1 cellular context compared by ENCODE assay signal in the genomic region with DNA sequence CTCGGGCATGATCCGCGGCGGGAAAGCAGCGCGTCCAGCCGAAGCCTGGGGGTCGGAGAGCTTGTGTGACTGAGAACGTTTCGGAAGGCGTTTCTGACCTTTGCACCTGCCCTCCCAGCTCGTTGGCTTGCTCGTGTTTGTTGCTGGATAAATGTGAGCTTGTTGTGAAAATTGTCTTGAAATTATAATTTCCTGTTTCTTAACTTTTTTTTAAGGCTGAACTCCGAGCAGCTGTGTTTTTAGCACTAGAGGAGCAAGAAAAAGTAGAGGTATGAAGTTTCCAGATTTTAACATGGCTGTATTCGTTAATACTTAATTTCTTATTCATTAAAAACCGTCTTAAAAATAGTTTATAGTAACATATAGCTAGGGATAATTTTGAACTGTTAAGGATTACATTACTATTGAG.
TF ChIP-seq lines count a peak whose summit lies in the region.

No MANE protein-coding gene starts in this region.

TF ChIP-seq in HepG2, 621 proteins besides CTCF, POLR2A, EP300 and RAD21 (continued from another document and continues in another):
- TF ChIP-seq, protein P1, sequence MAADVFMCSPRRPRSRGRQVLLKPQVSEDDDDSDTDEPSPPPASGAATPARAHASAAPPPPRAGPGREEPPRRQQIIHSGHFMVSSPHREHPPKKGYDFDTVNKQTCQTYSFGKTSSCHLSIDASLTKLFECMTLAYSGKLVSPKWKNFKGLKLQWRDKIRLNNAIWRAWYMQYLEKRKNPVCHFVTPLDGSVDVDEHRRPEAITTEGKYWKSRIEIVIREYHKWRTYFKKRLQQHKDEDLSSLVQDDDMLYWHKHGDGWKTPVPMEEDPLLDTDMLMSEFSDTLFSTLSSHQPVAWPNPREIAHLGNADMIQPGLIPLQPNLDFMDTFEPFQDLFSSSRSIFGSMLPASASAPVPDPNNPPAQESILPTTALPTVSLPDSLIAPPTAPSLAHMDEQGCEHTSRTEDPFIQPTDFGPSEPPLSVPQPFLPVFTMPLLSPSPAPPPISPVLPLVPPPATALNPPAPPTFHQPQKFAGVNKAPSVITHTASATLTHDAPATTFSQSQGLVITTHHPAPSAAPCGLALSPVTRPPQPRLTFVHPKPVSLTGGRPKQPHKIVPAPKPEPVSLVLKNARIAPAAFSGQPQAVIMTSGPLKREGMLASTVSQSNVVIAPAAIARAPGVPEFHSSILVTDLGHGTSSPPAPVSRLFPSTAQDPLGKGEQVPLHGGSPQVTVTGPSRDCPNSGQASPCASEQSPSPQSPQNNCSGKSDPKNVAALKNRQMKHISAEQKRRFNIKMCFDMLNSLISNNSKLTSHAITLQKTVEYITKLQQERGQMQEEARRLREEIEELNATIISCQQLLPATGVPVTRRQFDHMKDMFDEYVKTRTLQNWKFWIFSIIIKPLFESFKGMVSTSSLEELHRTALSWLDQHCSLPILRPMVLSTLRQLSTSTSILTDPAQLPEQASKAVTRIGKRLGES (CRISPR knock-in tag; IDR thresholded peaks at IDR 0.05; ENCODE audit: borderline replicate concordance), result no peak
- TF ChIP-seq ZNF775 (CRISPR knock-in tag; IDR thresholded peaks at IDR 0.05; ENCODE audit: borderline replicate concordance) (no peak), SRSF1 (optimal IDR thresholded peaks at IDR 0.05; ENCODE audit: low read depth, low read length) (no peak), ZNF136 (CRISPR knock-in tag; IDR thresholded peaks at IDR 0.05; ENCODE audit: low read depth) (no peak), HNF4A (CRISPR knock-in tag; IDR thresholded peaks at IDR 0.05) (peak; percentile 83), ELF1 (CRISPR knock-in tag; IDR thresholded peaks at IDR 0.05) (no peak), ZNF451 (CRISPR knock-in tag; IDR thresholded peaks at IDR 0.05) (no peak), KDM1A (CRISPR knock-in tag; IDR thresholded peaks at IDR 0.05) (no peak), NR2C2 (CRISPR knock-in tag; IDR thresholded peaks at IDR 0.05; ENCODE audit: borderline replicate concordance) (no peak; the same call in 1 of the 2 replicates), MTF2 (CRISPR knock-in tag; IDR thresholded peaks at IDR 0.05; ENCODE audit: borderline replicate concordance) (no peak), PRPF4 (IDR thresholded peaks at IDR 0.05; ENCODE audit: low read depth, low read length, poor library complexity, severe bottlenecking) (no peak), JUNB (CRISPR knock-in tag; IDR thresholded peaks at IDR 0.05; ENCODE audit: borderline replicate concordance) (no peak), CBX5 (CRISPR knock-in tag; IDR thresholded peaks at IDR 0.05; ENCODE audit: borderline replicate concordance) (no peak), RAD51 (IDR thresholded peaks at IDR 0.05; ENCODE audit: borderline replicate concordance) (no peak), TAF1 (CRISPR knock-in tag; IDR thresholded peaks at IDR 0.05) (no peak), ZFP37 (CRISPR knock-in tag; IDR thresholded peaks at IDR 0.05; ENCODE audit: borderline replicate concordance) (no peak), ZFP1 (CRISPR knock-in tag; IDR thresholded peaks at IDR 0.05) (no peak), ETV6 (CRISPR knock-in tag; conservative IDR thresholded peaks at IDR 0.05) (no peak), ZNF333 (CRISPR knock-in tag; IDR thresholded peaks at IDR 0.05; ENCODE audit: borderline replicate concordance) (no peak), ZNF83 (CRISPR knock-in tag; IDR thresholded peaks at IDR 0.05; ENCODE audit: borderline replicate concordance) (no peak), ZNF878 (CRISPR knock-in tag; IDR thresholded peaks at IDR 0.05) (no peak), KDM6A (CRISPR knock-in tag; IDR thresholded peaks at IDR 0.05; ENCODE audit: low read depth) (no peak), ZNF562 (CRISPR knock-in tag; IDR thresholded peaks at IDR 0.05; ENCODE audit: borderline replicate concordance) (no peak), SIN3A (IDR thresholded peaks at IDR 0.05; ENCODE audit: borderline replicate concordance, low read depth, low read length) (no peak; the same call in 1 of the 2 replicates), ZNF782 (CRISPR knock-in tag; IDR thresholded peaks at IDR 0.05; ENCODE audit: borderline replicate concordance) (no peak), ZSCAN12 (CRISPR knock-in tag; IDR thresholded peaks at IDR 0.05) (no peak)
- TF ChIP-seq, protein P2, sequence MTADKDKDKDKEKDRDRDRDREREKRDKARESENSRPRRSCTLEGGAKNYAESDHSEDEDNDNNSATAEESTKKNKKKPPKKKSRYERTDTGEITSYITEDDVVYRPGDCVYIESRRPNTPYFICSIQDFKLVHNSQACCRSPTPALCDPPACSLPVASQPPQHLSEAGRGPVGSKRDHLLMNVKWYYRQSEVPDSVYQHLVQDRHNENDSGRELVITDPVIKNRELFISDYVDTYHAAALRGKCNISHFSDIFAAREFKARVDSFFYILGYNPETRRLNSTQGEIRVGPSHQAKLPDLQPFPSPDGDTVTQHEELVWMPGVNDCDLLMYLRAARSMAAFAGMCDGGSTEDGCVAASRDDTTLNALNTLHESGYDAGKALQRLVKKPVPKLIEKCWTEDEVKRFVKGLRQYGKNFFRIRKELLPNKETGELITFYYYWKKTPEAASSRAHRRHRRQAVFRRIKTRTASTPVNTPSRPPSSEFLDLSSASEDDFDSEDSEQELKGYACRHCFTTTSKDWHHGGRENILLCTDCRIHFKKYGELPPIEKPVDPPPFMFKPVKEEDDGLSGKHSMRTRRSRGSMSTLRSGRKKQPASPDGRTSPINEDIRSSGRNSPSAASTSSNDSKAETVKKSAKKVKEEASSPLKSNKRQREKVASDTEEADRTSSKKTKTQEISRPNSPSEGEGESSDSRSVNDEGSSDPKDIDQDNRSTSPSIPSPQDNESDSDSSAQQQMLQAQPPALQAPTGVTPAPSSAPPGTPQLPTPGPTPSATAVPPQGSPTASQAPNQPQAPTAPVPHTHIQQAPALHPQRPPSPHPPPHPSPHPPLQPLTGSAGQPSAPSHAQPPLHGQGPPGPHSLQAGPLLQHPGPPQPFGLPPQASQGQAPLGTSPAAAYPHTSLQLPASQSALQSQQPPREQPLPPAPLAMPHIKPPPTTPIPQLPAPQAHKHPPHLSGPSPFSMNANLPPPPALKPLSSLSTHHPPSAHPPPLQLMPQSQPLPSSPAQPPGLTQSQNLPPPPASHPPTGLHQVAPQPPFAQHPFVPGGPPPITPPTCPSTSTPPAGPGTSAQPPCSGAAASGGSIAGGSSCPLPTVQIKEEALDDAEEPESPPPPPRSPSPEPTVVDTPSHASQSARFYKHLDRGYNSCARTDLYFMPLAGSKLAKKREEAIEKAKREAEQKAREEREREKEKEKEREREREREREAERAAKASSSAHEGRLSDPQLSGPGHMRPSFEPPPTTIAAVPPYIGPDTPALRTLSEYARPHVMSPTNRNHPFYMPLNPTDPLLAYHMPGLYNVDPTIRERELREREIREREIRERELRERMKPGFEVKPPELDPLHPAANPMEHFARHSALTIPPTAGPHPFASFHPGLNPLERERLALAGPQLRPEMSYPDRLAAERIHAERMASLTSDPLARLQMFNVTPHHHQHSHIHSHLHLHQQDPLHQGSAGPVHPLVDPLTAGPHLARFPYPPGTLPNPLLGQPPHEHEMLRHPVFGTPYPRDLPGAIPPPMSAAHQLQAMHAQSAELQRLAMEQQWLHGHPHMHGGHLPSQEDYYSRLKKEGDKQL (CRISPR knock-in tag; IDR thresholded peaks at IDR 0.05; ENCODE audit: low read depth), result no peak
- TF ChIP-seq, protein P3, sequence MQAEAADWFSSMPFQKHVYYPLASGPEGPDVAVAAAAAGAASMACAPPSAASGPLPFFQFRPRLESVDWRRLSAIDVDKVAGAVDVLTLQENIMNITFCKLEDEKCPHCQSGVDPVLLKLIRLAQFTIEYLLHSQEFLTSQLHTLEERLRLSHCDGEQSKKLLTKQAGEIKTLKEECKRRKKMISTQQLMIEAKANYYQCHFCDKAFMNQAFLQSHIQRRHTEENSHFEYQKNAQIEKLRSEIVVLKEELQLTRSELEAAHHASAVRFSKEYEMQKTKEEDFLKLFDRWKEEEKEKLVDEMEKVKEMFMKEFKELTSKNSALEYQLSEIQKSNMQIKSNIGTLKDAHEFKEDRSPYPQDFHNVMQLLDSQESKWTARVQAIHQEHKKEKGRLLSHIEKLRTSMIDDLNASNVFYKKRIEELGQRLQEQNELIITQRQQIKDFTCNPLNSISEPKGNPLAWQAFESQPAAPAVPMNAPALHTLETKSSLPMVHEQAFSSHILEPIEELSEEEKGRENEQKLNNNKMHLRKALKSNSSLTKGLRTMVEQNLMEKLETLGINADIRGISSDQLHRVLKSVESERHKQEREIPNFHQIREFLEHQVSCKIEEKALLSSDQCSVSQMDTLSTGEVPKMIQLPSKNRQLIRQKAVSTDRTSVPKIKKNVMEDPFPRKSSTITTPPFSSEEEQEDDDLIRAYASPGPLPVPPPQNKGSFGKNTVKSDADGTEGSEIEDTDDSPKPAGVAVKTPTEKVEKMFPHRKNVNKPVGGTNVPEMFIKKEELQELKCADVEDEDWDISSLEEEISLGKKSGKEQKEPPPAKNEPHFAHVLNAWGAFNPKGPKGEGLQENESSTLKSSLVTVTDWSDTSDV (CRISPR knock-in tag; IDR thresholded peaks at IDR 0.05), result no peak
- TF ChIP-seq, protein P4, sequence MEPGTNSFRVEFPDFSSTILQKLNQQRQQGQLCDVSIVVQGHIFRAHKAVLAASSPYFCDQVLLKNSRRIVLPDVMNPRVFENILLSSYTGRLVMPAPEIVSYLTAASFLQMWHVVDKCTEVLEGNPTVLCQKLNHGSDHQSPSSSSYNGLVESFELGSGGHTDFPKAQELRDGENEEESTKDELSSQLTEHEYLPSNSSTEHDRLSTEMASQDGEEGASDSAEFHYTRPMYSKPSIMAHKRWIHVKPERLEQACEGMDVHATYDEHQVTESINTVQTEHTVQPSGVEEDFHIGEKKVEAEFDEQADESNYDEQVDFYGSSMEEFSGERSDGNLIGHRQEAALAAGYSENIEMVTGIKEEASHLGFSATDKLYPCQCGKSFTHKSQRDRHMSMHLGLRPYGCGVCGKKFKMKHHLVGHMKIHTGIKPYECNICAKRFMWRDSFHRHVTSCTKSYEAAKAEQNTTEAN (CRISPR knock-in tag; conservative IDR thresholded peaks at IDR 0.05), result no peak
- TF ChIP-seq, protein P5, sequence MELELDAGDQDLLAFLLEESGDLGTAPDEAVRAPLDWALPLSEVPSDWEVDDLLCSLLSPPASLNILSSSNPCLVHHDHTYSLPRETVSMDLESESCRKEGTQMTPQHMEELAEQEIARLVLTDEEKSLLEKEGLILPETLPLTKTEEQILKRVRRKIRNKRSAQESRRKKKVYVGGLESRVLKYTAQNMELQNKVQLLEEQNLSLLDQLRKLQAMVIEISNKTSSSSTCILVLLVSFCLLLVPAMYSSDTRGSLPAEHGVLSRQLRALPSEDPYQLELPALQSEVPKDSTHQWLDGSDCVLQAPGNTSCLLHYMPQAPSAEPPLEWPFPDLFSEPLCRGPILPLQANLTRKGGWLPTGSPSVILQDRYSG (CRISPR knock-in tag; IDR thresholded peaks at IDR 0.05), result no peak
- TF ChIP-seq, protein P6, sequence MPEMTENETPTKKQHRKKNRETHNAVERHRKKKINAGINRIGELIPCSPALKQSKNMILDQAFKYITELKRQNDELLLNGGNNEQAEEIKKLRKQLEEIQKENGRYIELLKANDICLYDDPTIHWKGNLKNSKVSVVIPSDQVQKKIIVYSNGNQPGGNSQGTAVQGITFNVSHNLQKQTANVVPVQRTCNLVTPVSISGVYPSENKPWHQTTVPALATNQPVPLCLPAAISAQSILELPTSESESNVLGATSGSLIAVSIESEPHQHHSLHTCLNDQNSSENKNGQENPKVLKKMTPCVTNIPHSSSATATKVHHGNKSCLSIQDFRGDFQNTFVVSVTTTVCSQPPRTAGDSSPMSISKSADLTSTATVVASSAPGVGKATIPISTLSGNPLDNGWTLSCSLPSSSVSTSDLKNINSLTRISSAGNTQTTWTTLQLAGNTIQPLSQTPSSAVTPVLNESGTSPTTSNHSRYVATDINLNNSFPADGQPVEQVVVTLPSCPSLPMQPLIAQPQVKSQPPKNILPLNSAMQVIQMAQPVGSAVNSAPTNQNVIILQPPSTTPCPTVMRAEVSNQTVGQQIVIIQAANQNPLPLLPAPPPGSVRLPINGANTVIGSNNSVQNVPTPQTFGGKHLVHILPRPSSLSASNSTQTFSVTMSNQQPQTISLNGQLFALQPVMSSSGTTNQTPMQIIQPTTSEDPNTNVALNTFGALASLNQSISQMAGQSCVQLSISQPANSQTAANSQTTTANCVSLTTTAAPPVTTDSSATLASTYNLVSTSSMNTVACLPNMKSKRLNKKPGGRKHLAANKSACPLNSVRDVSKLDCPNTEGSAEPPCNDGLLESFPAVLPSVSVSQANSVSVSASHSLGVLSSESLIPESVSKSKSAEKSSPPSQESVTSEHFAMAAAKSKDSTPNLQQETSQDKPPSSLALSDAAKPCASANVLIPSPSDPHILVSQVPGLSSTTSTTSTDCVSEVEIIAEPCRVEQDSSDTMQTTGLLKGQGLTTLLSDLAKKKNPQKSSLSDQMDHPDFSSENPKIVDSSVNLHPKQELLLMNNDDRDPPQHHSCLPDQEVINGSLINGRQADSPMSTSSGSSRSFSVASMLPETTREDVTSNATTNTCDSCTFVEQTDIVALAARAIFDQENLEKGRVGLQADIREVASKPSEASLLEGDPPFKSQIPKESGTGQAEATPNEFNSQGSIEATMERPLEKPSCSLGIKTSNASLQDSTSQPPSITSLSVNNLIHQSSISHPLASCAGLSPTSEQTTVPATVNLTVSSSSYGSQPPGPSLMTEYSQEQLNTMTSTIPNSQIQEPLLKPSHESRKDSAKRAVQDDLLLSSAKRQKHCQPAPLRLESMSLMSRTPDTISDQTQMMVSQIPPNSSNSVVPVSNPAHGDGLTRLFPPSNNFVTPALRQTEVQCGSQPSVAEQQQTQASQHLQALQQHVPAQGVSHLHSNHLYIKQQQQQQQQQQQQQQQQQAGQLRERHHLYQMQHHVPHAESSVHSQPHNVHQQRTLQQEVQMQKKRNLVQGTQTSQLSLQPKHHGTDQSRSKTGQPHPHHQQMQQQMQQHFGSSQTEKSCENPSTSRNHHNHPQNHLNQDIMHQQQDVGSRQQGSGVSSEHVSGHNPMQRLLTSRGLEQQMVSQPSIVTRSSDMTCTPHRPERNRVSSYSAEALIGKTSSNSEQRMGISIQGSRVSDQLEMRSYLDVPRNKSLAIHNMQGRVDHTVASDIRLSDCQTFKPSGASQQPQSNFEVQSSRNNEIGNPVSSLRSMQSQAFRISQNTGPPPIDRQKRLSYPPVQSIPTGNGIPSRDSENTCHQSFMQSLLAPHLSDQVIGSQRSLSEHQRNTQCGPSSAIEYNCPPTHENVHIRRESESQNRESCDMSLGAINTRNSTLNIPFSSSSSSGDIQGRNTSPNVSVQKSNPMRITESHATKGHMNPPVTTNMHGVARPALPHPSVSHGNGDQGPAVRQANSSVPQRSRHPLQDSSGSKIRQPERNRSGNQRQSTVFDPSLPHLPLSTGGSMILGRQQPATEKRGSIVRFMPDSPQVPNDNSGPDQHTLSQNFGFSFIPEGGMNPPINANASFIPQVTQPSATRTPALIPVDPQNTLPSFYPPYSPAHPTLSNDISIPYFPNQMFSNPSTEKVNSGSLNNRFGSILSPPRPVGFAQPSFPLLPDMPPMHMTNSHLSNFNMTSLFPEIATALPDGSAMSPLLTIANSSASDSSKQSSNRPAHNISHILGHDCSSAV (CRISPR knock-in tag; IDR thresholded peaks at IDR 0.05; ENCODE audit: borderline replicate concordance), result no peak
